Comparison of ENCODE assay signal across 19 cellular contexts in genomic region chr18:21826641-21827302, GRCh38.
DNase-seq lines count a peak whose midpoint lies in the region; ATAC-seq and TF ChIP-seq lines count a peak whose summit lies in the region.
"Had no signal": no experiment of that assay in that cellular context is flagged by ENCODE, and none has a peak within 500 bp of the region (broad histone marks: within the 10 kb centered on the region; RNA-seq: fewer than 3 reads in every experiment).

No MANE protein-coding gene starts in this region.

- H3K27me3 ChIP-seq in esophagus muscularis mucosa: no peaks in the 10 kb centered on the region
- H3K27me3 ChIP-seq in psoas muscle (ENCODE audit: insufficient read depth in 3 of 3, low read length in 2 of 3): no peaks in the 10 kb centered on the region
- H3K27me3 ChIP-seq: adrenal gland, pancreas, testis had no signal

- DNase-seq in LHCN-M2 (ENCODE audit: low read depth): peak; percentile 31
- DNase-seq in esophagus muscularis mucosa (ENCODE audit: extremely low spot score): no peak
- DNase-seq in psoas muscle: no peak
- no peak for DNase-seq in cerebellar nuclear complex (lab: John Stamatoyannopoulos, UW)
- no peak for DNase-seq in occipital lobe (lab: John Stamatoyannopoulos, UW)
- DNase-seq: activated B cell treated with CpG ODN at 0.5 μM for 24 hours; adrenal gland; COR-L47; effector memory CD8-positive, alpha-beta T cell; H9; Kasumi-1; NCI-H1436 treated with DMSO at 0.1 percent for 48 hours; pancreas; T-helper 2 cell; testis had no signal

- WGBS in esophagus muscularis mucosa: 66% methylated on average over 4 of the region's 4 CpGs
- 29 to 45% (median 30%) methylated on average over 4 of the region's 4 CpGs for WGBS in psoas muscle, 3 donors

- H3K4me1 ChIP-seq in esophagus muscularis mucosa: peaks cover under 1 to 48% (median 38%) of the 10 kb centered on the region in 4 donors
- peaks cover 9% of the 10 kb centered on the region for H3K4me1 ChIP-seq in psoas muscle
- H3K4me1 ChIP-seq: testis had no signal

- no peak overlapping the region for H3K4me3 Mint-ChIP-seq in activated T-helper 17 cell treated with anti-CD3 and anti-CD28 coated beads, Interleukin-2, amount 50 U/mL, for 72 hours
- H3K4me3 Mint-ChIP-seq: activated B cell treated with CpG ODN at 0.5 μM for 24 hours; activated T-helper 1 cell treated with anti-CD3 and anti-CD28 coated beads, Interleukin-12 subunit alpha, Interleukin-12 subunit beta, Interleukin-2, Interleukin-4 antibody, amounts not matched to agents 30 ng/mL and 10 ng/mL and 1 ng/mL, durations not matched to agents 14 hours and 24 hours and 36 hours; effector memory CD8-positive, alpha-beta T cell; H9 had no signal

- H3K36me3 ChIP-seq in esophagus muscularis mucosa (peaks cover 0 to 4% (median 0%) of the 10 kb centered on the region in 4 donors), psoas muscle (ENCODE audit: insufficient read depth in 1 of 2, low read depth in 1 of 2) (peaks cover 0 to 23% of the 10 kb centered on the region in 2 donors)
- H3K36me3 ChIP-seq: adrenal gland, pancreas had no signal

- ATAC-seq in GM18517 (IDR thresholded peaks at IDR 0.05; ENCODE audit: unreplicated experiment) (peak; percentile 46), psoas muscle (peak; percentile 73 to 88 (median 78)), HG03196 (IDR thresholded peaks at IDR 0.05; ENCODE audit: unreplicated experiment) (no peak)
- ATAC-seq in activated T-helper 17 cell treated with anti-CD3 and anti-CD28 coated beads, Interleukin-2, amount 50 U/mL, for 72 hours (replicated peaks): no peak
- ATAC-seq: effector memory CD8-positive, alpha-beta T cell had no signal

- TF ChIP-seq POLR2A in esophagus muscularis mucosa (IDR thresholded peaks at IDR 0.05; ENCODE audit: low read depth): no peak

- H3K9me3 ChIP-seq in esophagus muscularis mucosa (no peaks in the 10 kb centered on the region), psoas muscle (no peaks in the 10 kb centered on the region)
- H3K9me3 ChIP-seq: adrenal gland, pancreas, testis had no signal

- no peaks in the 10 kb centered on the region for H3K27me3 Mint-ChIP-seq in activated T-helper 17 cell treated with anti-CD3 and anti-CD28 coated beads, Interleukin-2, amount 50 U/mL, for 72 hours
- H3K27me3 Mint-ChIP-seq: activated B cell treated with CpG ODN at 0.5 μM for 24 hours; effector memory CD8-positive, alpha-beta T cell had no signal

- H3K27ac ChIP-seq in esophagus muscularis mucosa (replicated peaks in 1 of 4) (peak overlapping the region; percentile 25 to 63 (median 42)), psoas muscle (peak overlapping the region; percentile 86)
- H3K27ac ChIP-seq: adrenal gland, pancreas, testis had no signal

- intact Hi-C loops in esophagus muscularis mucosa (cut with DNase I) (loop anchor here (10.0 kb wide), 1 partner anchor 82 kb away; the partner anchor contains the start of gene MIB1), psoas muscle (cut with DNase I) (loop anchor here in 1 of 2 donors (10.0 kb wide), 1 partner anchor 372 kb away; no protein-coding TSS in a partner anchor)

- no peak overlapping the region for H3K27ac Mint-ChIP-seq in activated T-helper 17 cell treated with anti-CD3 and anti-CD28 coated beads, Interleukin-2, amount 50 U/mL, for 72 hours
- H3K27ac Mint-ChIP-seq: activated B cell treated with CpG ODN at 0.5 μM for 24 hours; activated T-helper 1 cell treated with anti-CD3 and anti-CD28 coated beads, Interleukin-12 subunit alpha, Interleukin-12 subunit beta, Interleukin-2, Interleukin-4 antibody, amounts not matched to agents 30 ng/mL and 10 ng/mL and 1 ng/mL, durations not matched to agents 14 hours and 24 hours and 36 hours; effector memory CD8-positive, alpha-beta T cell had no signal

- no peak for TF ChIP-seq EP300 in esophagus muscularis mucosa (IDR thresholded peaks at IDR 0.05)

- no peak overlapping the region for H3K4me3 ChIP-seq in esophagus muscularis mucosa
- H3K4me3 ChIP-seq in psoas muscle: peak overlapping the region; percentile 68
- H3K4me3 ChIP-seq: adrenal gland, pancreas, testis had no signal

- TF ChIP-seq CTCF in esophagus muscularis mucosa (IDR thresholded peaks at IDR 0.05): no peak
- TF ChIP-seq CTCF in psoas muscle (IDR thresholded peaks at IDR 0.05): no peak

- H3K9me3 Mint-ChIP-seq in activated T-helper 17 cell treated with anti-CD3 and anti-CD28 coated beads, Interleukin-2, amount 50 U/mL, for 72 hours: no peaks in the 10 kb centered on the region
- H3K9me3 Mint-ChIP-seq: activated B cell treated with CpG ODN at 0.5 μM for 24 hours; activated T-helper 1 cell treated with anti-CD3 and anti-CD28 coated beads, Interleukin-12 subunit alpha, Interleukin-12 subunit beta, Interleukin-2, Interleukin-4 antibody, amounts not matched to agents 30 ng/mL and 10 ng/mL and 1 ng/mL, durations not matched to agents 14 hours and 24 hours and 36 hours; effector memory CD8-positive, alpha-beta T cell; H9 had no signal

- H3K4me1 Mint-ChIP-seq in activated T-helper 17 cell treated with anti-CD3 and anti-CD28 coated beads, Interleukin-2, amount 50 U/mL, for 72 hours: no peaks in the 10 kb centered on the region

- peaks cover 66% of the 10 kb centered on the region for H3K36me3 Mint-ChIP-seq in activated T-helper 17 cell treated with anti-CD3 and anti-CD28 coated beads, Interleukin-2, amount 50 U/mL, for 72 hours (ENCODE audit: low read depth)

Comparison
In these comparisons a context has a peak if more than half of its experiments do, and no peak if none do; other contexts are left out.
1. ATAC-seq: peak in GM18517 (single experiment) and psoas muscle (4 of 4); none in HG03196 (single experiment) and activated T-helper 17 cell treated with anti-CD3 and anti-CD28 coated beads, Interleukin-2, amount 50 U/mL, for 72 hours (single experiment).